20 cellular contexts compared by ENCODE assay signal in the genomic region with DNA sequence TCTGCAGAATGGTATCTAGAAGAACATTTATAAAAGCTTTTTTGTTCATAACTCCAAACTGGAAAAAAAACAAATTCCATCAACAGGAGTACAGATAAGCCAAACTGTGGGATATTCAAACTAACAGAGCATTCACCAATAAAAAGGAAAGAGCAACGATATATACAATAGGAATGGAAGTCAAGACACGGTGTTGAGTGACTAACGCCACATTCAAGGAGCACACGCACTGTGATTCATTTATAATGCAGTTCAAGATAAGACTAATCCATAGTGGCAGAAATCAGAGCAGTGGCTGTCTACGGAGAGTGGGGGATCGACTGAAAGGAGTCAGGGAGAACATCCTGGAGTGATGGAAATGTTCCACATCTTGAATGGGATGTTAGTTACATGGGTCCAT.
"Had no signal": no experiment of that assay in that cellular context is flagged by ENCODE, and none has a peak within 500 bp of the region (broad histone marks: within the 10 kb centered on the region; RNA-seq: fewer than 3 reads in every experiment).

No MANE protein-coding gene starts in this region.

- H3K4me1 Mint-ChIP-seq: activated naive CD8-positive, alpha-beta T cell treated with anti-CD3 and anti-CD28 coated beads, Interleukin-2, amount 10 ng/mL, durations not matched to agents 7 days and 5 days; natural killer cell; stimulated activated effector memory CD8-positive, alpha-beta T cell treated with anti-CD3 and anti-CD28 coated beads, Interleukin-12 subunit alpha, Interleukin-12 subunit beta, amount 100 ng/mL, for 72 hours had no signal

- H3K36me3 Mint-ChIP-seq: activated naive CD8-positive, alpha-beta T cell treated with anti-CD3 and anti-CD28 coated beads, Interleukin-2, amount 10 ng/mL, durations not matched to agents 7 days and 5 days; natural killer cell; stimulated activated effector memory CD8-positive, alpha-beta T cell treated with anti-CD3 and anti-CD28 coated beads, Interleukin-12 subunit alpha, Interleukin-12 subunit beta, amount 100 ng/mL, for 72 hours had no signal

- ATAC-seq: activated CD8-positive, alpha-beta T cell treated with anti-CD3 and anti-CD28 coated beads for 36 hours; activated T-cell treated with anti-CD3 and anti-CD28 coated beads, Interleukin-2, amount 50 U/mL, for 72 hours; left cardiac atrium; lower lobe of right lung; natural killer cell; stimulated activated effector memory CD8-positive, alpha-beta T cell treated with anti-CD3 and anti-CD28 coated beads, Interleukin-12 subunit alpha, Interleukin-12 subunit beta, amount 100 ng/mL, for 72 hours had no signal

- H3K9me3 Mint-ChIP-seq: activated CD8-positive, alpha-beta T cell treated with anti-CD3 and anti-CD28 coated beads for 36 hours; activated naive CD8-positive, alpha-beta T cell treated with anti-CD3 and anti-CD28 coated beads, Interleukin-2, amount 10 ng/mL, durations not matched to agents 7 days and 5 days; activated T-cell treated with anti-CD3 and anti-CD28 coated beads, Interleukin-2, amount 50 U/mL, for 72 hours; natural killer cell; stimulated activated effector memory CD8-positive, alpha-beta T cell treated with anti-CD3 and anti-CD28 coated beads, Interleukin-12 subunit alpha, Interleukin-12 subunit beta, amount 100 ng/mL, for 72 hours had no signal

- DNase-seq: activated CD4-positive, alpha-beta T cell treated with anti-CD3 and anti-CD28 coated beads for 4 hours; activated CD8-positive, alpha-beta memory T cell treated with anti-CD3 and anti-CD28 coated beads, Interleukin-2, amount 50 U/mL, for 4 hours; activated CD8-positive, alpha-beta T cell treated with anti-CD3 and anti-CD28 coated beads for 36 hours; activated gamma-delta T cell treated with Interleukin-2 at 50 U/mL for 16 hours; activated naive CD8-positive, alpha-beta T cell treated with anti-CD3 and anti-CD28 coated beads, Interleukin-2, amount 10 ng/mL, durations not matched to agents 7 days and 5 days; activated T-cell treated with anti-CD3 and anti-CD28 coated beads, Interleukin-2, amount 50 U/mL, for 72 hours; cortex of kidney; effector memory CD4-positive, alpha-beta T cell; erythroblast; left cardiac atrium; lower lobe of right lung; natural killer cell; posterior cingulate gyrus; T1000; trophoblast cell; WERI-Rb-1 had no signal

- H3K27ac Mint-ChIP-seq: activated CD8-positive, alpha-beta T cell treated with anti-CD3 and anti-CD28 coated beads for 36 hours; activated naive CD8-positive, alpha-beta T cell treated with anti-CD3 and anti-CD28 coated beads, Interleukin-2, amount 10 ng/mL, durations not matched to agents 7 days and 5 days; activated T-cell treated with anti-CD3 and anti-CD28 coated beads, Interleukin-2, amount 50 U/mL, for 72 hours; natural killer cell; stimulated activated effector memory CD8-positive, alpha-beta T cell treated with anti-CD3 and anti-CD28 coated beads, Interleukin-12 subunit alpha, Interleukin-12 subunit beta, amount 100 ng/mL, for 72 hours had no signal

- H3K27me3 ChIP-seq: ascending aorta, hepatocyte, right atrium auricular region had no signal

- H3K27ac ChIP-seq: ascending aorta, hepatocyte, lower lobe of right lung, right atrium auricular region, WERI-Rb-1 had no signal

- H3K4me3 Mint-ChIP-seq: activated CD8-positive, alpha-beta T cell treated with anti-CD3 and anti-CD28 coated beads for 36 hours; activated naive CD8-positive, alpha-beta T cell treated with anti-CD3 and anti-CD28 coated beads, Interleukin-2, amount 10 ng/mL, durations not matched to agents 7 days and 5 days; activated T-cell treated with anti-CD3 and anti-CD28 coated beads, Interleukin-2, amount 50 U/mL, for 72 hours; natural killer cell; stimulated activated effector memory CD8-positive, alpha-beta T cell treated with anti-CD3 and anti-CD28 coated beads, Interleukin-12 subunit alpha, Interleukin-12 subunit beta, amount 100 ng/mL, for 72 hours had no signal
